9 cellular contexts compared by ENCODE assay signal in the genomic region with DNA sequence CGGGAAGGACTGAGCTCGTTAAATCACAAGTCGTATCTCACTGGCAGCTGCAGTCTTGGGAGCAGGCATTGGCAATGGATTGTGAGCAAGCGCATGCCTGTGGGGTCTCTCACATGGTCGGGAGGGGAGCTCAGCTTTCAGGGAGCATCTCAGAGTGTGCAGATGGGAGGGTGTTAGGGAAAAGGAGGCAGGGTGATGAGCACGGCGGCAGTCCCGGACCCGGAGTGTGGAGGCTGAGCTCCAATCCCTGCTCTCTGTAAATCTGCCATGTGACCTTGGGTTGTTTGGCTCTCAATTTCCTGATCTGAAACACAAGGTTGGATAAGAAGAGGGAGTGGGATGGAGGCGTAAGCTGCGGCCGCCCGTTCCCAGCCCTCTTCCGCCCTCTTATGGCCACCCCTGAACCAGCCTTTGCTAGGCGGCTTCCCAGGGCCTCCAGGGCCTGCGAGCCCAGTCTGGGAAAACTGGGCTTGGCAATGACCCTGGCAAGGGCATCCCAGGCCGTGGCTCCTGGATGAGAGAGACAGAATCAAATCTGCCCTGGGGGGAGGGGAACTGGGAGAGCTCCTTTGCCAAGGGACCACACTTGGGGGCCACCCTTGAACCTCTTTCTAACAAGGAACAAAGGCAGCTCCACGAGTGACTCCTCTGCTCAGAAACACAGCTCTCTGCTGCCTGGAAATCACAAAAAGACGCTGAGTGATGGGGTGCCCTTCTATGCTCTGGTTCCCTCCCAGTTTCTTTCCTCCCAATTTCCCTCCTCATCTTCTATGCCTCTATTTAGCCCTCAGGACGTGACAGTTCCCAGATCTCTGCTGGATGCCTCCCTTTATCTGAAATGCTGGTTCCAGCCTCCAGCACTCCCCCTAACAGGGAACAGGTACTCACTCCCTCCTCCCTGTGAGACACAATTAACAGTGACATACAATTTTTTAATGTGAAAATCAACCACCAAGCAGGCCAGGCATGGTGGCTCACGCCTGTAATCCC. TPM values are rescaled to one million over a fixed set of nuclear protein-coding genes. Genes with fewer than 3 reads are reported as not detected.
DNase-seq lines count a peak whose midpoint lies in the region; ATAC-seq and TF ChIP-seq lines count a peak whose summit lies in the region.
"Had no signal": no experiment of that assay in that cellular context is flagged by ENCODE, and none has a peak within 500 bp of the region (broad histone marks: within the 10 kb centered on the region; RNA-seq: fewer than 3 reads in every experiment).

No MANE protein-coding gene starts in this region.

- peak; percentile 81 for DNase-seq in ACHN
- DNase-seq in NCI-H226 = peak; percentile 60
- DNase-seq in amygdala (lab: John Stamatoyannopoulos, UW) = peak in 50 of 56 donors; percentile 7 to 74 (median 40)
- peak; percentile 70 to 76 for DNase-seq in heart right ventricle
- peak; percentile 51 to 72 for DNase-seq in trophoblast cell

- H3K4me1 ChIP-seq in heart right ventricle (peaks cover 0 to 21% (median 16%) of the 10 kb centered on the region in 9 donors), trophoblast cell (ENCODE audit: control insufficient read depth in 1 of 2, insufficient read depth in 2 of 2, low read length in 2 of 2) (no peaks in the 10 kb centered on the region)

- ATAC-seq in heart right ventricle (peak; percentile 93 to 97 (median 95)), GM21717 (IDR thresholded peaks at IDR 0.05; ENCODE audit: unreplicated experiment) (no peak), GM19395 (IDR thresholded peaks at IDR 0.05; ENCODE audit: unreplicated experiment) (no peak)

- peaks cover 0 to 23% (median 0%) of the 10 kb centered on the region in 7 donors for H3K27me3 ChIP-seq in heart right ventricle
- H3K27me3 ChIP-seq in trophoblast cell (ENCODE audit: insufficient read depth, low read length) = no peaks in the 10 kb centered on the region

- H3K4me2 ChIP-seq in trophoblast cell (ENCODE audit: low read length) = peak overlapping the region; percentile 34

- in situ Hi-C loops in ACHN (cut with HindIII; ENCODE audit: low pct_ligation_motif_present, low pct_unique_long_range_greater_than_20kb, low sequenced_read_pairs) = no loop called here

- no peaks in the 10 kb centered on the region for H3K36me3 ChIP-seq in heart right ventricle
- H3K36me3 ChIP-seq in trophoblast cell (ENCODE audit: control insufficient read depth in 1 of 2, insufficient read depth in 2 of 2, low read length in 2 of 2) = no peaks in the 10 kb centered on the region

- H3K79me2 ChIP-seq in trophoblast cell (ENCODE audit: control insufficient read depth, insufficient read depth, low read length, poor library complexity) = no peaks in the 10 kb centered on the region

- H2BK5ac ChIP-seq in trophoblast cell (ENCODE audit: low read depth, low read length, poor library complexity) = no peak overlapping the region

- no peak overlapping the region for H3K9ac ChIP-seq in trophoblast cell (ENCODE audit: low read length)

- H2BK12ac ChIP-seq in trophoblast cell (ENCODE audit: low read length) = no peak overlapping the region

- H4K12ac ChIP-seq in trophoblast cell (ENCODE audit: low read depth, low read length) = no peak overlapping the region

- no peak overlapping the region for H3K18ac ChIP-seq in trophoblast cell (ENCODE audit: low read length)

- intact Hi-C loops in heart right ventricle (cut with DNase I) = loop anchor here (1.0 to 10.0 kb wide), 13 partner anchors 42 to 395 kb away; a partner anchor contains a TSS

- no peaks in the 10 kb centered on the region for H3K79me1 ChIP-seq in trophoblast cell (ENCODE audit: low read length)

- H2BK120ac ChIP-seq in trophoblast cell (ENCODE audit: insufficient read depth, low read length, poor library complexity) = no peak overlapping the region

- no peak overlapping the region for H4K91ac ChIP-seq in trophoblast cell (ENCODE audit: low read depth, low read length)

- H3K14ac ChIP-seq in trophoblast cell (ENCODE audit: low read length) = no peak overlapping the region

- H4K8ac ChIP-seq in trophoblast cell (ENCODE audit: low read depth, low read length) = no peak overlapping the region

- H2AK5ac ChIP-seq in trophoblast cell (ENCODE audit: low read length) = no peak overlapping the region

- no peak overlapping the region for H3K23ac ChIP-seq in trophoblast cell (ENCODE audit: low read length)

- 15% methylated on average over 21 of the region's 21 CpGs for WGBS in heart right ventricle, 2 donors
- no CpG with 5 or more reads among the region's 21 CpGs for WGBS in trophoblast cell (ENCODE audit: extremely low coverage, insufficient coverage, insufficient read length)

- H3K9me3 ChIP-seq in heart right ventricle (peaks cover 0 to 4% (median 0%) of the 10 kb centered on the region in 11 donors), trophoblast cell (ENCODE audit: insufficient read depth, low read depth, low read length) (no peaks in the 10 kb centered on the region)

- TF ChIP-seq CTCF in GM12875 (IDR thresholded peaks at IDR 0.05; ENCODE audit: borderline replicate concordance, insufficient read depth, low read depth, low read length) = peak; percentile 77
- TF ChIP-seq CTCF in heart right ventricle (IDR thresholded peaks at IDR 0.05) = peak; percentile 65 to 93 (median 85)

- H3K27ac ChIP-seq in heart right ventricle = peak overlapping the region in 2 of 10 donors; percentile 49
- H3K27ac ChIP-seq in trophoblast cell (ENCODE audit: low read depth, low read length) = no peak overlapping the region

- H3K4me3 ChIP-seq in GM12875 (ENCODE audit: low read depth, low read length) (no peak overlapping the region), heart right ventricle (peak overlapping the region in 3 of 10 donors; percentile 4 to 18 (median 8)), trophoblast cell (ENCODE audit: low read depth, low read length) (no peak overlapping the region)
- H3K4me3 ChIP-seq: skin epidermis had no signal

- no peak overlapping the region for H3K4ac ChIP-seq in trophoblast cell (ENCODE audit: low read depth, low read length)

- no peak overlapping the region for H2AFZ ChIP-seq in trophoblast cell (ENCODE audit: insufficient read depth, low read length, poor library complexity)

RNA-seq across cellular contexts. Expression of a gene that starts 41.7 kb away (rescaled TPM):
- total RNA-seq in heart right ventricle = 10 to 100 TPM in 1 of 10 donors, 1 to 10 TPM in 8, under 1 TPM in 1; 0.72 to 13.5 (median 1.9) TPM
- polyA plus RNA-seq in heart right ventricle = 1 to 10 TPM; 1.7 to 5.6 TPM
- 0.23 and 0.36 TPM in 2 replicates for polyA plus RNA-seq in trophoblast cell (2013)

Comparison
In these comparisons a context has a peak if more than half of its experiments do, and no peak if none do; other contexts are left out.
1. ATAC-seq: peak in heart right ventricle (8 of 8); none in GM21717 (single experiment) and GM19395 (single experiment).
2. Peak in every context shown above with its lines, with median percentiles within 50 percentile points of each other: DNase-seq.